10 cellular contexts compared by ENCODE assay signal in genomic region chr16:15980329-15980728, GRCh38.
"Had no signal": no experiment of that assay in that cellular context is flagged by ENCODE, and none has a peak within 500 bp of the region (broad histone marks: within the 10 kb centered on the region; RNA-seq: fewer than 3 reads in every experiment).

No MANE protein-coding gene starts in this region.

- H3K27me3 ChIP-seq: upper lobe of right lung had no signal

- DNase-seq: activated CD4-positive, alpha-beta T cell treated with anti-CD3 and anti-CD28 coated beads, Interleukin-2, amount 50 U/mL, for 4 hours; activated CD4-positive, CD25-positive, alpha-beta regulatory T cell treated with anti-CD3 and anti-CD28 coated beads, Interleukin-2, amount 50 U/mL, for 72 hours; activated effector memory CD4-positive, alpha-beta T cell treated with Interleukin-2 at 50 U/mL for 16 hours; activated T-cell treated with anti-CD3 and anti-CD28 coated beads, Interleukin-2, amount 50 U/mL, for 1 hour; effector CD8-positive, alpha-beta T cell; immature natural killer cell; naive thymus-derived CD4-positive, alpha-beta T cell; right cardiac atrium; stimulated activated naive CD4-positive, alpha-beta T cell; upper lobe of right lung had no signal

- H3K4me3 ChIP-seq: upper lobe of right lung had no signal

- H3K36me3 ChIP-seq: upper lobe of right lung had no signal

- H3K27ac ChIP-seq: upper lobe of right lung had no signal
